Comparison of ENCODE assay signal across 1 cellular context in genomic region chr5:10633271-10634049, GRCh38.
TF ChIP-seq lines count a peak whose summit lies in the region.

No MANE protein-coding gene starts in this region.

TF ChIP-seq in WTC11, 78 proteins besides CTCF, POLR2A, EP300 and RAD21:
- TF ChIP-seq ARID4B (CRISPR knock-in tag; IDR thresholded peaks at IDR 0.05; ENCODE audit: borderline replicate concordance): no peak
- no peak for TF ChIP-seq ZNF281 (CRISPR knock-in tag; IDR thresholded peaks at IDR 0.05)
- no peak for TF ChIP-seq STAT6 (CRISPR knock-in tag; conservative IDR thresholded peaks at IDR 0.05; ENCODE audit: low read depth)
- no peak for TF ChIP-seq ZBTB43 (CRISPR knock-in tag; IDR thresholded peaks at IDR 0.05)
- no peak for TF ChIP-seq ATF6 (CRISPR knock-in tag; IDR thresholded peaks at IDR 0.05)
